Comparison of ENCODE assay signal across 1 cellular context in the genomic region with DNA sequence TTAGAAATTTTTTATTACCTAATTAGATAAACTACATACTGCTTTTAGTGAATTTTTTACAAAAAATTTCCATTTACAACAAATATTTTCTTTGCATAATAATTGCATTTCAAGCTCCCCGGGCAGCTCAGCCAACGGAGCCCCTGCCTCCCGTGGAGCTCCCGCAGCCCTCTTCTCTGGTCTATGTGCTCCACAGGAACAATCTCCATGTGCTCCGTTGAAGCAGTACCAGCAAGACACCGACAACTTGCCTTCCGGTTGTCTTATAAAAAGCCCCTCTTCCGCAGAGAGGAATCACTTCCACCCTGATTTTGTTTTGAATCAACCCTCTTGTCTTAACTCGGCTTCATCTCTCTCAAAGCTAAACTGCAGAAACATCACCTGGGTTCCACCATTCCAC.
TF ChIP-seq lines count a peak whose summit lies in the region.

No MANE protein-coding gene starts in this region.

TF ChIP-seq in HEK293, 187 proteins besides CTCF, POLR2A, EP300 and RAD21:
- TF ChIP-seq ZNF549 (tag by site-specific recombination; IDR thresholded peaks at IDR 0.05) = no peak
- TF ChIP-seq ZNF404 (tag by site-specific recombination; IDR thresholded peaks at IDR 0.05) = no peak
- 0 out of 2 replicates have a peak, but pooled peaks have one; percentile 44 for TF ChIP-seq ZIC2 (tag by site-specific recombination; IDR thresholded peaks at IDR 0.05)
